Comparison of ENCODE assay signal across 37 cellular contexts in the genomic region with DNA sequence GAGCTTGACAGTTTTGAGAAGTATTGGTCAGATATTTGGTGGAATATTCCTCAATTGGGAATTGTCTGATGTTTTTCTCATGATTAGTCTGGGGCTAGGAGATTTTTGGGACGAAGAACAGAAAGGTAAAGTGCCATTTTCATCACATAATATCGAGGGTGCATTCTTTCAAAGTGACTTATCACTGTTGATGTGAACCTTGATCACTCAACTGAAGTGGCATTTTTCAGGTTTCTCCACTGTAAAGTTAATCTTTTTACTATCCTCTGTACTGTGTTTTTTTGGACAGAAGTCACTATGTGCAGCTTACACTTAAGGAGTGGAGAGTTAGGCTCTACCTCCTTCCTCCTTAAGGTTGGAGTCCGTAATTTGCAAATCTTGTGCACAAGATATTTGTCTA. TPM values are rescaled to one million over a fixed set of nuclear protein-coding genes. Genes with fewer than 3 reads are reported as not detected.
"Had no signal": no experiment of that assay in that cellular context is flagged by ENCODE, and none has a peak within 500 bp of the region (broad histone marks: within the 10 kb centered on the region; RNA-seq: fewer than 3 reads in every experiment).

No MANE protein-coding gene starts in this region.

- H3K36me3 ChIP-seq: adrenal gland, ascending aorta, brain microvascular endothelial cell, breast epithelium, cardiac muscle cell had no signal

- FAIRE-seq: astrocyte, bronchial epithelial cell had no signal

- DNase-seq: activated effector memory CD4-positive, alpha-beta T cell treated with anti-CD3 and anti-CD28 coated beads, Interleukin-2, amount 50 U/mL, for 16 hours; activated effector memory CD4-positive, alpha-beta T cell treated with Interleukin-2 at 50 U/mL for 16 hours; activated gamma-delta T cell; activated gamma-delta T cell treated with Interleukin-2 at 50 U/mL for 16 hours; activated naive CD4-positive, alpha-beta T cell; activated naive CD4-positive, alpha-beta T cell treated with anti-CD3 and anti-CD28 coated beads for 36 hours; activated naive CD4-positive, alpha-beta T cell treated with anti-CD3 and anti-CD28 coated beads, Interleukin-2, amount 10 ng/mL, durations not matched to agents 7 days and 5 days; activated naive CD4-positive, alpha-beta T cell treated with anti-CD3 and anti-CD28 coated beads, Interleukin-2, amount 50 U/mL, for 16 hours; activated naive CD4-positive, alpha-beta T cell treated with Interleukin-2 at 50 U/mL for 16 hours; activated naive CD8-positive, alpha-beta T cell treated with anti-CD3 and anti-CD28 coated beads for 36 hours; activated naive CD8-positive, alpha-beta T cell treated with anti-CD3 and anti-CD28 coated beads, Interleukin-2, amount 10 ng/mL, durations not matched to agents 7 days and 5 days; activated naive CD8-positive, alpha-beta T cell treated with anti-CD3 and anti-CD28 coated beads, Interleukin-2, amount 50 U/mL, for 24 hours; activated T-cell treated with anti-CD3 and anti-CD28 coated beads for 4 hours; activated T-cell treated with anti-CD3 and anti-CD28 coated beads, Interleukin-2, amount 50 U/mL, for 1 hour; activated T-cell treated with anti-CD3 and anti-CD28 coated beads, Interleukin-2, amount 50 U/mL, for 24 hours; activated T-cell treated with anti-CD3 and anti-CD28 coated beads, Interleukin-2, amount 50 U/mL, for 4 hours; activated T-cell treated with anti-CD3 and anti-CD28 coated beads, Interleukin-2, amount 50 U/mL, for 48 hours; activated T-cell treated with anti-CD3 and anti-CD28 coated beads, Interleukin-2, amount 50 U/mL, for 72 hours; adrenal gland; amniotic stem cell; amygdala; anterior cingulate cortex; aorta; body of pancreas; brain microvascular endothelial cell; caudate nucleus; central memory CD4-positive, alpha-beta T cell; cerebellar nuclear complex had no signal

- H3K27ac ChIP-seq: adrenal gland, ascending aorta, body of pancreas, brain microvascular endothelial cell, breast epithelium, cardiac muscle cell had no signal

- H3K27me3 ChIP-seq: ascending aorta, body of pancreas had no signal

- H3K4me1 ChIP-seq: adrenal gland, ascending aorta, breast epithelium had no signal

- ATAC-seq: activated naive CD4-positive, alpha-beta T cell treated with anti-CD3 and anti-CD28 coated beads, Interleukin-2, amount 50 U/mL, for 72 hours; activated naive CD8-positive, alpha-beta T cell treated with anti-CD3 and anti-CD28 coated beads, Interleukin-2, amount 50 U/mL, for 24 hours; activated T-cell treated with anti-CD3 and anti-CD28 coated beads, Interleukin-2, amount 50 U/mL, for 4 hours; activated T-cell treated with anti-CD3 and anti-CD28 coated beads, Interleukin-2, amount 50 U/mL, for 72 hours; activated T-helper 17 cell treated with anti-CD3 and anti-CD28 coated beads, Interleukin-2, amount 50 U/mL, for 72 hours; body of pancreas had no signal

- H3K9me3 ChIP-seq: adrenal gland, ascending aorta, body of pancreas, breast epithelium had no signal

- H3K4me3 ChIP-seq: adrenal gland, ascending aorta, body of pancreas, breast epithelium, cardiac muscle cell had no signal

RNA-seq across cellular contexts. Expression of a gene that starts 39.2 kb away (rescaled TPM):
- total RNA-seq: activated naive CD4-positive, alpha-beta T cell treated with anti-CD3 and anti-CD28 coated beads for 36 hours; activated naive CD4-positive, alpha-beta T cell treated with anti-CD3 and anti-CD28 coated beads, Interleukin-2, amount 50 U/mL, for 72 hours; activated naive CD8-positive, alpha-beta T cell treated with anti-CD3 and anti-CD28 coated beads for 36 hours; activated naive CD8-positive, alpha-beta T cell treated with anti-CD3 and anti-CD28 coated beads, Interleukin-2, amount 10 ng/mL, durations not matched to agents 7 days and 5 days; activated T-cell treated with anti-CD3 and anti-CD28 coated beads, Interleukin-2, amount 50 U/mL, for 4 hours; activated T-cell treated with anti-CD3 and anti-CD28 coated beads, Interleukin-2, amount 50 U/mL, for 72 hours; activated T-helper 1 cell treated with anti-CD3 and anti-CD28 coated beads, Interleukin-12 subunit alpha, Interleukin-12 subunit beta, Interleukin-2, Interleukin-4 antibody, amounts not matched to agents 30 ng/mL and 10 ng/mL and 1 ng/mL, durations not matched to agents 14 hours and 24 hours and 36 hours; activated T-helper 17 cell treated with anti-CD3 and anti-CD28 coated beads, Interleukin-2, amount 50 U/mL, for 72 hours; activated T-helper 2 cell treated with anti-CD3 and anti-CD28 coated beads, Interferon-gamma antibody, Interleukin-2, Interleukin-4, amounts not matched to agents 10 μg/mL and 5 μg/mL and 100 μg/mL, durations not matched to agents 14 hours and 24 hours and 36 hours had no signal
